In genomic region chr9:105911104-105911911, GRCh38 we compare ENCODE assay signal across 13 cellular contexts.
DNase-seq lines count a peak whose midpoint lies in the region; ATAC-seq and TF ChIP-seq lines count a peak whose summit lies in the region.
"Had no signal": no experiment of that assay in that cellular context is flagged by ENCODE, and none has a peak within 500 bp of the region (broad histone marks: within the 10 kb centered on the region; RNA-seq: fewer than 3 reads in every experiment).

No MANE protein-coding gene starts in this region.

- H3K4me3 Mint-ChIP-seq in progenitor cell of endocrine pancreas (ENCODE audit: low read depth) (no peak overlapping the region), glutamatergic neuron (ENCODE audit: unreplicated experiment) (no peak overlapping the region)

- no peaks in the 10 kb centered on the region for H3K79me2 ChIP-seq in GM23248 (ENCODE audit: insufficient read depth)

- no peaks in the 10 kb centered on the region for H3K9me3 Mint-ChIP-seq in progenitor cell of endocrine pancreas (ENCODE audit: low read depth)
- peaks cover 2% of the 10 kb centered on the region for H3K9me3 Mint-ChIP-seq in glutamatergic neuron (ENCODE audit: unreplicated experiment)

- no peaks in the 10 kb centered on the region for H3K27me3 ChIP-seq in H7 (ENCODE audit: control insufficient read depth, insufficient read depth, low read length)
- H3K27me3 ChIP-seq in SJSA1 (replicated peaks), result no peaks in the 10 kb centered on the region
- no peaks in the 10 kb centered on the region for H3K27me3 ChIP-seq in GM23248 (replicated peaks; ENCODE audit: insufficient read depth)
- H3K27me3 ChIP-seq: neutrophil had no signal

- H3K9me3 ChIP-seq in SJSA1 (replicated peaks) (no peaks in the 10 kb centered on the region), GM23248 (ENCODE audit: low read depth) (no peaks in the 10 kb centered on the region)
- H3K9me3 ChIP-seq: neutrophil had no signal

- no peaks in the 10 kb centered on the region for H3K9me2 ChIP-seq in GM23248 (ENCODE audit: insufficient read depth)

- in situ Hi-C loops in GM23248 (cut with MboI), result no loop called here

- H3K4me1 ChIP-seq in SJSA1 (replicated peaks) (peaks cover 39% of the 10 kb centered on the region), GM23248 (ENCODE audit: insufficient read depth) (no peaks in the 10 kb centered on the region)

- no peaks in the 10 kb centered on the region for H3K36me3 ChIP-seq in H7 (replicated peaks; ENCODE audit: control insufficient read depth, insufficient read depth, low read length)
- H3K36me3 ChIP-seq in SJSA1, result no peaks in the 10 kb centered on the region
- H3K36me3 ChIP-seq in GM23248 (ENCODE audit: low read depth), result no peaks in the 10 kb centered on the region
- H3K36me3 ChIP-seq: neutrophil, WERI-Rb-1 had no signal

- H2AFZ ChIP-seq in GM23248, result no peak overlapping the region

- DNase-seq in H7, result peak; percentile 18
- DNase-seq in SJSA1 (ENCODE audit: low read depth in 1 of 2, low spot score in 2 of 2), result peak; percentile 42 to 77
- DNase-seq in iPS DF 4.7 (ENCODE audit: extremely low read depth, low spot score), result peak; percentile 78
- DNase-seq in progenitor cell of endocrine pancreas (ENCODE audit: low spot score, unreplicated experiment), result no peak
- DNase-seq in GM23248, result no peak
- no peak for DNase-seq in DMS153 treated with DMSO at 0.1 percent for 48 hours (lab: John Stamatoyannopoulos, UW; ENCODE audit: unreplicated experiment)
- no peak for DNase-seq in glutamatergic neuron
- DNase-seq: amniotic stem cell; NCI-H2227 treated with DMSO at 0.1 percent for 48 hours; stimulated activated naive CD4-positive, alpha-beta T cell treated with Interleukin-2 at 50 U/mL for 16 hours; WERI-Rb-1 had no signal

- WGBS in GM23248 (ENCODE audit: low coverage in 1 of 2, low lambda C conversion rate in 2 of 2, missing lambda C conversion rate in 2 of 2), 2 experiments, result 13 to 15% methylated on average over 5 of the region's 5 CpGs

- H3K27ac Mint-ChIP-seq in progenitor cell of endocrine pancreas, result peak overlapping the region; percentile 95
- no peak overlapping the region for H3K27ac Mint-ChIP-seq in glutamatergic neuron (ENCODE audit: unreplicated experiment)

- peaks cover 37% of the 10 kb centered on the region for H3K4me1 Mint-ChIP-seq in progenitor cell of endocrine pancreas (ENCODE audit: low read depth)
- H3K4me1 Mint-ChIP-seq in glutamatergic neuron (ENCODE audit: low read depth, unreplicated experiment), result peaks cover 5% of the 10 kb centered on the region

- no peaks in the 10 kb centered on the region for H4K20me1 ChIP-seq in GM23248 (ENCODE audit: insufficient read depth)

- H3K27me3 Mint-ChIP-seq in progenitor cell of endocrine pancreas, result no peaks in the 10 kb centered on the region
- H3K27me3 Mint-ChIP-seq in glutamatergic neuron (ENCODE audit: unreplicated experiment), result no peaks in the 10 kb centered on the region

- no peak overlapping the region for H3K4me2 ChIP-seq in GM23248 (ENCODE audit: unreplicated experiment)

- no peak for ATAC-seq in GM18907 (IDR thresholded peaks at IDR 0.05; ENCODE audit: unreplicated experiment)

- no peak overlapping the region for H3K4me3 ChIP-seq in H7 (ENCODE audit: insufficient read depth, low read depth, low read length)
- H3K4me3 ChIP-seq in SJSA1, result no peak overlapping the region
- H3K4me3 ChIP-seq in GM23248, result no peak overlapping the region

- no peaks in the 10 kb centered on the region for H3K36me3 Mint-ChIP-seq in progenitor cell of endocrine pancreas (ENCODE audit: insufficient read depth)
- H3K36me3 Mint-ChIP-seq in glutamatergic neuron (ENCODE audit: unreplicated experiment), result no peaks in the 10 kb centered on the region

- H3K27ac ChIP-seq in SJSA1, result peak overlapping the region; percentile 54
- H3K27ac ChIP-seq in GM23248, result no peak overlapping the region
- H3K27ac ChIP-seq: neutrophil, WERI-Rb-1 had no signal

- H3F3A ChIP-seq in GM23248 (ENCODE audit: insufficient read depth), result no peaks in the 10 kb centered on the region

- TF ChIP-seq CTCF in progenitor cell of endocrine pancreas (IDR thresholded peaks at IDR 0.05; ENCODE audit: unreplicated experiment) (no peak), glutamatergic neuron (IDR thresholded peaks at IDR 0.05; ENCODE audit: partially characterized antibody, unreplicated experiment) (no peak)

- no peak overlapping the region for H3K9ac ChIP-seq in GM23248

Comparison
In these comparisons a context has a peak if more than half of its experiments do, and no peak if none do; other contexts are left out.
1. DNase-seq: peak in H7 (single experiment), SJSA1 (2 of 2) and iPS DF 4.7 (single experiment); none in progenitor cell of endocrine pancreas (single experiment), GM23248 (single experiment), DMS153 treated with DMSO at 0.1 percent for 48 hours (single experiment) and glutamatergic neuron (single experiment).